ENCODE assay signal across 26 cellular contexts in the genomic region with DNA sequence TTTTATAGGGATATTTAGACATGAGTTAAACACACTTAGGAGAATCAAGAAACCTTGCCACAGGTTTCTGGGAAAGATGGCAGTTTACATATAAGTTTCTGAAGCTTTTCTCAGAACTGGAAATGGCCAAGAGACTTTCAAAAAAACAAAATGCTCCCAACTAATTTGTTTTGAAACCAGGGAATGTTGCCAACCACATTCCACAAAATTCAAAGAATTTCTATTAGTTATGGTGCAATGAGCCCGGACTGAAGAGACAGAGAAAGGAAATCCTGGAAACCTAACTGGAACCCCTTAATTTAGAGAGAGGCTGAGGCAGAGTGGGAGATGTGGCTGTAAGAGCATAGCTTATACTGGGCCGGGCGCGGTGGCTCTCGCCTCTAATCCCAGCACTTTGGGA.
"Had no signal": no experiment of that assay in that cellular context is flagged by ENCODE, and none has a peak within 500 bp of the region (broad histone marks: within the 10 kb centered on the region; RNA-seq: fewer than 3 reads in every experiment).

No MANE protein-coding gene starts in this region.

- H3K27me3 ChIP-seq: body of pancreas, cardiac muscle cell, gastrocnemius medialis, left lung, ovary, thyroid gland, upper lobe of right lung had no signal

- H3K4me1 Mint-ChIP-seq: endodermal cell had no signal

- H3K9me3 ChIP-seq: body of pancreas, gastrocnemius medialis, left lung, ovary, psoas muscle, thyroid gland, upper lobe of right lung had no signal

- H3K27ac Mint-ChIP-seq: activated naive CD8-positive, alpha-beta T cell treated with anti-CD3 and anti-CD28 coated beads for 36 hours; endodermal cell had no signal

- H3K4me1 ChIP-seq: body of pancreas, gastrocnemius medialis, left lung, psoas muscle, thyroid gland, upper lobe of right lung had no signal

- H3K27me3 Mint-ChIP-seq: activated naive CD8-positive, alpha-beta T cell treated with anti-CD3 and anti-CD28 coated beads for 36 hours had no signal

- ATAC-seq: activated T-cell treated with anti-CD3 and anti-CD28 coated beads, Interleukin-2, amount 50 U/mL, for 4 hours; body of pancreas; gastrocnemius medialis; left lung; naive thymus-derived CD4-positive, alpha-beta T cell; psoas muscle; right cardiac atrium; stimulated activated naive CD8-positive, alpha-beta T cell treated with anti-CD3 and anti-CD28 coated beads, Interleukin-15, Interleukin-2, amounts not matched to agents 100 U/mL and 50 U/mL, for 24 hours; upper lobe of right lung had no signal

- H3K4me3 ChIP-seq: body of pancreas, cardiac muscle cell, gastrocnemius medialis, left lung, lung, ovary, psoas muscle, thyroid gland, upper lobe of right lung had no signal

- H3K9me3 Mint-ChIP-seq: activated naive CD8-positive, alpha-beta T cell treated with anti-CD3 and anti-CD28 coated beads for 36 hours; activated T-cell treated with anti-CD3 and anti-CD28 coated beads, Interleukin-2, amount 50 U/mL, for 4 hours; endodermal cell had no signal

- DNase-seq: activated CD4-positive, alpha-beta T cell treated with anti-CD3 and anti-CD28 coated beads for 1 hour; activated CD8-positive, alpha-beta memory T cell treated with anti-CD3 and anti-CD28 coated beads for 24 hours; activated CD8-positive, alpha-beta memory T cell treated with anti-CD3 and anti-CD28 coated beads, Interleukin-2, amount 50 U/mL, for 48 hours; activated naive CD4-positive, alpha-beta T cell treated with Interleukin-2 at 50 U/mL for 16 hours; activated naive CD8-positive, alpha-beta T cell treated with anti-CD3 and anti-CD28 coated beads for 36 hours; activated T-cell treated with anti-CD3 and anti-CD28 coated beads, Interleukin-2, amount 50 U/mL, for 4 hours; amygdala; body of pancreas; cortex of kidney; endodermal cell; gastrocnemius medialis; hippocampal formation; kidney glomerular epithelial cell; left lung; naive thymus-derived CD4-positive, alpha-beta T cell; ovary; psoas muscle; right cardiac atrium; stimulated activated CD4-positive, alpha-beta T cell treated with anti-CD3 and anti-CD28 coated beads, Interleukin-12 subunit alpha, Interleukin-12 subunit beta, amount 100 ng/mL, for 4 hours; stimulated activated CD4-positive, alpha-beta T cell treated with anti-CD3 and anti-CD28 coated beads, Interleukin-4, amount 100 ng/mL, for 4 hours; stimulated activated naive CD8-positive, alpha-beta T cell treated with anti-CD3 and anti-CD28 coated beads, Interleukin-15, Interleukin-2, amounts not matched to agents 100 U/mL and 50 U/mL, for 24 hours; substantia nigra; thyroid gland; upper lobe of right lung had no signal

- H3K4me3 Mint-ChIP-seq: activated naive CD8-positive, alpha-beta T cell treated with anti-CD3 and anti-CD28 coated beads for 36 hours; activated T-cell treated with anti-CD3 and anti-CD28 coated beads, Interleukin-2, amount 50 U/mL, for 4 hours; endodermal cell; naive thymus-derived CD4-positive, alpha-beta T cell had no signal

- H3K36me3 Mint-ChIP-seq: activated naive CD8-positive, alpha-beta T cell treated with anti-CD3 and anti-CD28 coated beads for 36 hours; naive thymus-derived CD4-positive, alpha-beta T cell had no signal

- H3K36me3 ChIP-seq: cardiac muscle cell, gastrocnemius medialis, left lung, ovary, thyroid gland, upper lobe of right lung had no signal

- H3K27ac ChIP-seq: body of pancreas, cardiac muscle cell, gastrocnemius medialis, left lung, ovary, psoas muscle, thyroid gland, upper lobe of right lung had no signal
